ENCODE assay signal across 13 cellular contexts in the genomic region with DNA sequence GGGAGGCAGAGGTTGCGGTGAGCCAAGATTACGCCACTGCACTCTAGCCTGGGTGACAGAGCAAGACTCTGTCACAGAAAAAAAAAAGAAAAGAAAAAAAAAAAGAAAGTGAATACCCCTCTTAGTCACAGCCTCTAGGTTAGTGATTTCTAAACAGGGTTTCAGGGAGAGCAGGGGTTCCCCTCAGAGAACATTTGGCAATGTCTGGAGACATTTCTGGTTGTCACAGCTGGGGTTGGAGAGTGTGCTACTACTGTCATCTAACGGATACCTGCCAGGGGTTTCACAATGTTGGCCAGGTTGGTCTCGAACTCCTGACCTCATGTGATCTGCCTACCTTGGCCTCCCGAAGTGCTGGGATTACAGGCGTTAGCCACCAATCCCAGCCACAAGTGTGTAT. TPM values are rescaled to one million over a fixed set of nuclear protein-coding genes. Genes with fewer than 3 reads are reported as not detected.
DNase-seq lines count a peak whose midpoint lies in the region; ATAC-seq lines count a peak whose summit lies in the region.
"Not testable (repeated sequence)": the region's sequence is repeated elsewhere in the genome, so short reads cannot be mapped to it uniquely, and the experiment has no call there.
"Had no signal": no experiment of that assay in that cellular context is flagged by ENCODE, and none has a peak within 500 bp of the region (broad histone marks: within the 10 kb centered on the region; RNA-seq: fewer than 3 reads in every experiment).

No MANE protein-coding gene starts in this region.

- not testable (repeated sequence) for H3K27ac Mint-ChIP-seq in activated naive CD8-positive, alpha-beta T cell treated with anti-CD3 and anti-CD28 coated beads for 36 hours

- not testable (repeated sequence) for H3K36me3 Mint-ChIP-seq in activated naive CD8-positive, alpha-beta T cell treated with anti-CD3 and anti-CD28 coated beads for 36 hours

- peaks cover 19% of the 10 kb centered on the region for H3K4me1 Mint-ChIP-seq in activated naive CD8-positive, alpha-beta T cell treated with anti-CD3 and anti-CD28 coated beads for 36 hours

- H3K9me3 Mint-ChIP-seq in activated naive CD8-positive, alpha-beta T cell treated with anti-CD3 and anti-CD28 coated beads for 36 hours, result not testable (repeated sequence)

- peak; percentile 66 for DNase-seq in NK-92 treated with Interleukin-12 subunit alpha and Interleukin-12 subunit beta, amount 100 ng/mL, for 24 hours (lab: John Stamatoyannopoulos, UW)
- DNase-seq in activated naive CD8-positive, alpha-beta T cell treated with anti-CD3 and anti-CD28 coated beads for 36 hours, result peak; percentile 24

- H3K27me3 Mint-ChIP-seq in activated naive CD8-positive, alpha-beta T cell treated with anti-CD3 and anti-CD28 coated beads for 36 hours, result peaks cover 61% of the 10 kb centered on the region

- not testable (repeated sequence) for H3K4me3 Mint-ChIP-seq in activated naive CD8-positive, alpha-beta T cell treated with anti-CD3 and anti-CD28 coated beads for 36 hours

- ATAC-seq in GM18520 (IDR thresholded peaks at IDR 0.05; ENCODE audit: unreplicated experiment) (peak; percentile 62), GM19452 (IDR thresholded peaks at IDR 0.05; ENCODE audit: unreplicated experiment) (peak; percentile 68), GM21723 (IDR thresholded peaks at IDR 0.05; ENCODE audit: unreplicated experiment) (peak; percentile 79), HG02938 (IDR thresholded peaks at IDR 0.05; ENCODE audit: unreplicated experiment) (peak; percentile 74), HG03432 (IDR thresholded peaks at IDR 0.05; ENCODE audit: unreplicated experiment) (peak; percentile 82)

RNA-seq across cellular contexts. Expression of gene HAND1, which starts 37.5 kb away (rescaled TPM):
- total RNA-seq in activated naive CD8-positive, alpha-beta T cell treated with anti-CD3 and anti-CD28 coated beads for 36 hours, result not detected
- total RNA-seq: activated CD8-positive, alpha-beta memory T cell treated with anti-CD3 and anti-CD28 coated beads, Interleukin-2, amount 10 ng/mL, durations not matched to agents 7 days and 5 days; esophagus squamous epithelium; glomerular endothelial cell; neural crest cell; prostate gland; thyroid gland had no signal

Comparison
In these comparisons a context has a peak if more than half of its experiments do, and no peak if none do; other contexts are left out.
1. Peak in every context shown above with its lines: DNase-seq and ATAC-seq.